9 cellular contexts compared by ENCODE assay signal in genomic region chr1:243598433-243598832, GRCh38.
A peak's percentile ranks its signal among the peaks of the same experiment; 100 is the strongest.
DNase-seq lines count a peak whose midpoint lies in the region; ATAC-seq and TF ChIP-seq lines count a peak whose summit lies in the region.
"Had no signal": no experiment of that assay in that cellular context is flagged by ENCODE, and none has a peak within 500 bp of the region (broad histone marks: within the 10 kb centered on the region; RNA-seq: fewer than 3 reads in every experiment).

No MANE protein-coding gene starts in this region.

- peak overlapping the region; percentile 37 for H3K27ac ChIP-seq in CD4-positive, CD25-positive, alpha-beta regulatory T cell (ENCODE audit: insufficient read depth, low read length, poor library complexity, severe bottlenecking)
- H3K27ac ChIP-seq in H9 (ENCODE audit: insufficient read length, low read depth, low read length) = no peak overlapping the region
- H3K27ac ChIP-seq in transverse colon = no peak overlapping the region

- WGBS in H9 (ENCODE audit: extremely low coverage, insufficient read length, low lambda C conversion rate) = no CpG with 5 or more reads among the region's 2 CpGs
- 46 to 58% methylated on average over 2 of the region's 2 CpGs for WGBS in transverse colon (ENCODE audit: low coverage in 1 of 2), 2 donors

- no TSS peak for BruUV-seq in Calu3 (replicated peaks; lab: Mats Ljungman, UMichigan)

- CTCF ChIA-PET in Calu3 (lab: Charles Lee) = no interaction called here

- H3K9ac ChIP-seq in H9 (ENCODE audit: extremely low read depth, insufficient read length, low read length) = no peak overlapping the region

- peak in 2 of 3 donors; percentile 23 to 68 for DNase-seq in CD4-positive, CD25-positive, alpha-beta regulatory T cell
- DNase-seq in HFFc6 (peak; percentile 89), globus pallidus (ENCODE audit: low spot score) (peak; percentile 5), 8988T (no peak), Calu3 (no peak), H9 (no peak), transverse colon (no peak)
- DNase-seq: retina had no signal

- no peak overlapping the region for H3K4me2 ChIP-seq in H9 (ENCODE audit: insufficient read depth, insufficient read length, low read length)

- no peak overlapping the region for H2BK12ac ChIP-seq in H9 (ENCODE audit: insufficient read length, low read depth, low read length)

- H3K27ac Mint-ChIP-seq in CD4-positive, CD25-positive, alpha-beta regulatory T cell = peak overlapping the region in 2 of 3 donors; percentile 56 to 72
- H3K27ac Mint-ChIP-seq in HFFc6 (peak overlapping the region; percentile 80), Calu3 (ENCODE audit: unreplicated experiment) (no peak overlapping the region), H9 (no peak overlapping the region)
- peak overlapping the region; percentile 60 for H3K27ac Mint-ChIP-seq in T-helper 1 cell treated with Interleukin-12 subunit alpha and Interleukin-12 subunit beta and Interleukin-4 antibody, amounts not matched to agents 30 μg/mL and 1 μg/mL, for 36 hours

- H4K20me1 ChIP-seq in H9 (ENCODE audit: control insufficient read depth, insufficient read depth, insufficient read length) = no peaks in the 10 kb centered on the region

- in situ Hi-C loops in transverse colon (cut with MboI; ENCODE audit: low pct_ligation_motif_present in 1 of 4, low pct_unique_long_range_greater_than_20kb in 1 of 4, low sequenced_read_pairs in 3 of 4) = no loop called here

- H3K9me3 Mint-ChIP-seq in CD4-positive, CD25-positive, alpha-beta regulatory T cell = peaks cover 0 to 17% (median 3%) of the 10 kb centered on the region in 7 donors
- H3K9me3 Mint-ChIP-seq in HFFc6 (peaks cover 9% of the 10 kb centered on the region), Calu3 (ENCODE audit: low read depth, unreplicated experiment) (no peaks in the 10 kb centered on the region), H9 (peaks cover 7% of the 10 kb centered on the region in 2 experiments; a peak in 4 of 5 replicates)
- peaks cover 21% of the 10 kb centered on the region for H3K9me3 Mint-ChIP-seq in T-helper 1 cell treated with Interleukin-12 subunit alpha and Interleukin-12 subunit beta and Interleukin-4 antibody, amounts not matched to agents 30 μg/mL and 1 μg/mL, for 36 hours

- no peaks in the 10 kb centered on the region for H3K23me2 ChIP-seq in H9 (ENCODE audit: insufficient read length, low read depth, low read length, poor library complexity, severe bottlenecking)

- peaks cover 4% of the 10 kb centered on the region for H3K36me3 ChIP-seq in CD4-positive, CD25-positive, alpha-beta regulatory T cell (ENCODE audit: control insufficient read depth, insufficient read depth, low read length)
- peaks cover 0 to 8% (median 0%) of the 10 kb centered on the region in 4 donors for H3K36me3 ChIP-seq in transverse colon

- H3K18ac ChIP-seq in H9 (ENCODE audit: insufficient read length, low read depth, low read length) = no peak overlapping the region

- H2BK15ac ChIP-seq in H9 (ENCODE audit: low read depth, low read length) = no peak overlapping the region

- no peak overlapping the region for H2AFZ ChIP-seq in H9 (ENCODE audit: low read length)

- no peak overlapping the region for H3T11ph ChIP-seq in H9 (ENCODE audit: low read length)

- H3K79me2 ChIP-seq in H9 (ENCODE audit: insufficient read depth, low read length) = no peaks in the 10 kb centered on the region

- no peak for TF ChIP-seq EP300 in transverse colon (IDR thresholded peaks at IDR 0.05; ENCODE audit: low read depth)

- H2BK5ac ChIP-seq in H9 (ENCODE audit: insufficient read length, low read length) = no peak overlapping the region

- H3K4me3 Mint-ChIP-seq in CD4-positive, CD25-positive, alpha-beta regulatory T cell = no peak overlapping the region
- peak overlapping the region; percentile 38 for H3K4me3 Mint-ChIP-seq in HFFc6
- no peak overlapping the region for H3K4me3 Mint-ChIP-seq in T-helper 1 cell treated with Interleukin-12 subunit alpha and Interleukin-12 subunit beta and Interleukin-4 antibody, amounts not matched to agents 30 μg/mL and 1 μg/mL, for 36 hours
- no peak overlapping the region for H3K4me3 Mint-ChIP-seq in Calu3 (ENCODE audit: low read depth, unreplicated experiment)
- no peak overlapping the region for H3K4me3 Mint-ChIP-seq in H9

- H3K36me3 Mint-ChIP-seq in CD4-positive, CD25-positive, alpha-beta regulatory T cell = peaks cover 21% of the 10 kb centered on the region
- H3K36me3 Mint-ChIP-seq in HFFc6 (ENCODE audit: low read depth) = peaks cover 26% of the 10 kb centered on the region
- H3K36me3 Mint-ChIP-seq in T-helper 1 cell treated with Interleukin-12 subunit alpha and Interleukin-12 subunit beta and Interleukin-4 antibody, amounts not matched to agents 30 μg/mL and 1 μg/mL, for 36 hours (ENCODE audit: low read depth) = peaks cover 21% of the 10 kb centered on the region
- no peaks in the 10 kb centered on the region for H3K36me3 Mint-ChIP-seq in Calu3 (ENCODE audit: insufficient read depth, unreplicated experiment)
- H3K36me3 Mint-ChIP-seq in H9 (ENCODE audit: insufficient read depth in 1 of 3, low read depth in 3 of 3) = peaks cover 6 to 22% (median 9%) of the 10 kb centered on the region in 3 experiments

- no peak overlapping the region for H4K8ac ChIP-seq in H9 (replicated peaks; ENCODE audit: insufficient read length, low read depth, low read length)

- H3K27me3 ChIP-seq in CD4-positive, CD25-positive, alpha-beta regulatory T cell (ENCODE audit: control insufficient read depth, insufficient read depth, low read length) = no peaks in the 10 kb centered on the region
- H3K27me3 ChIP-seq in H9 (ENCODE audit: insufficient read depth, low read length) (no peaks in the 10 kb centered on the region), transverse colon (no peaks in the 10 kb centered on the region)

- no peak overlapping the region for H3K14ac ChIP-seq in H9 (ENCODE audit: insufficient read depth, low read length)

- H2BK120ac ChIP-seq in H9 (ENCODE audit: low read depth, low read length, poor library complexity, severe bottlenecking) = no peak overlapping the region

- intact Hi-C loops in Calu3 (cut with micrococcal nuclease; ENCODE audit: unreplicated experiment) (no loop called here), transverse colon (cut with DNase I; ENCODE audit: low total_unique reads) (no loop called here)

- H3K56ac ChIP-seq in H9 (ENCODE audit: insufficient read length, low read depth, low read length) = no peak overlapping the region

- H4K5ac ChIP-seq in H9 (ENCODE audit: insufficient read length, low read depth, low read length) = no peak overlapping the region

- H3K4ac ChIP-seq in H9 (ENCODE audit: low read depth, low read length) = no peak overlapping the region

- no peak for TF ChIP-seq CTCF in HFFc6 (IDR thresholded peaks at IDR 0.05)
- TF ChIP-seq CTCF in Calu3 (IDR thresholded peaks at IDR 0.05; ENCODE audit: unreplicated experiment) = no peak
- TF ChIP-seq CTCF in H9 (conservative IDR thresholded peaks at IDR 0.05) = no peak
- no peak for TF ChIP-seq CTCF in transverse colon (IDR thresholded peaks at IDR 0.05)

- peak; percentile 63 to 67 for ATAC-seq in CD4-positive, CD25-positive, alpha-beta regulatory T cell (ENCODE audit: low read depth in 2 of 2)

- H3K9me3 ChIP-seq in CD4-positive, CD25-positive, alpha-beta regulatory T cell (ENCODE audit: control insufficient read depth in 2 of 2, low read length in 2 of 2) = peaks cover 5 to 12% of the 10 kb centered on the region in 2 experiments
- no peaks in the 10 kb centered on the region for H3K9me3 ChIP-seq in H9 (ENCODE audit: control insufficient read depth, low read depth, low read length)
- H3K9me3 ChIP-seq in transverse colon = peaks cover 4 to 8% of the 10 kb centered on the region in 2 donors

- no peaks in the 10 kb centered on the region for H3K27me3 Mint-ChIP-seq in CD4-positive, CD25-positive, alpha-beta regulatory T cell
- H3K27me3 Mint-ChIP-seq in HFFc6 (ENCODE audit: insufficient read depth) (peaks cover 2% of the 10 kb centered on the region; the same call in 1 of the 2 replicates), Calu3 (ENCODE audit: unreplicated experiment) (no peaks in the 10 kb centered on the region), H9 (ENCODE audit: low read depth) (no peaks in the 10 kb centered on the region)
- no peaks in the 10 kb centered on the region for H3K27me3 Mint-ChIP-seq in T-helper 1 cell treated with Interleukin-12 subunit alpha and Interleukin-12 subunit beta and Interleukin-4 antibody, amounts not matched to agents 30 μg/mL and 1 μg/mL, for 36 hours (ENCODE audit: low read depth)

- H3K23ac ChIP-seq in H9 (ENCODE audit: insufficient read length, low read depth, low read length) = no peak overlapping the region

- H3K4me1 ChIP-seq in CD4-positive, CD25-positive, alpha-beta regulatory T cell (ENCODE audit: control insufficient read depth, insufficient read depth, low read length, poor library complexity, severe bottlenecking) = peaks cover 35% of the 10 kb centered on the region
- H3K4me1 ChIP-seq in H9 (ENCODE audit: insufficient read depth, low read length) = no peaks in the 10 kb centered on the region
- H3K4me1 ChIP-seq in transverse colon = no peaks in the 10 kb centered on the region

- H2AK5ac ChIP-seq in H9 (ENCODE audit: insufficient read length, low read length) = no peak overlapping the region

- peaks cover 20 to 33% (median 27%) of the 10 kb centered on the region in 4 donors for H3K4me1 Mint-ChIP-seq in CD4-positive, CD25-positive, alpha-beta regulatory T cell
- H3K4me1 Mint-ChIP-seq in HFFc6 (ENCODE audit: low read depth) = peaks cover 50% of the 10 kb centered on the region
- peaks cover 23% of the 10 kb centered on the region for H3K4me1 Mint-ChIP-seq in T-helper 1 cell treated with Interleukin-12 subunit alpha and Interleukin-12 subunit beta and Interleukin-4 antibody, amounts not matched to agents 30 μg/mL and 1 μg/mL, for 36 hours (ENCODE audit: low read depth)
- H3K4me1 Mint-ChIP-seq in Calu3 (ENCODE audit: low read depth, unreplicated experiment) = peaks cover 8% of the 10 kb centered on the region
- H3K4me1 Mint-ChIP-seq in H9 = no peaks in the 10 kb centered on the region

- no peak overlapping the region for H4K91ac ChIP-seq in H9 (ENCODE audit: insufficient read length, low read depth, low read length)

- H3K79me1 ChIP-seq in H9 (ENCODE audit: insufficient read depth, low read depth, low read length, poor library complexity, severe bottlenecking) = no peaks in the 10 kb centered on the region

- H3K4me3 ChIP-seq in CD4-positive, CD25-positive, alpha-beta regulatory T cell (ENCODE audit: low read depth, low read length) = peak overlapping the region; percentile 37
- no peak overlapping the region for H3K4me3 ChIP-seq in transverse colon

- H2BK20ac ChIP-seq in H9 (ENCODE audit: low read depth, low read length, poor library complexity, severe bottlenecking) = no peak overlapping the region

- no peak for TF ChIP-seq POLR2A in transverse colon (IDR thresholded peaks at IDR 0.05)

Comparison
In these comparisons a context has a peak if more than half of its experiments do, and no peak if none do; other contexts are left out.
1. DNase-seq: peak in CD4-positive, CD25-positive, alpha-beta regulatory T cell (2 of 3), HFFc6 (single experiment) and globus pallidus (single experiment); none in 8988T (single experiment), Calu3 (single experiment), H9 (single experiment) and transverse colon (single experiment).
2. H3K27ac Mint-ChIP-seq: peak in CD4-positive, CD25-positive, alpha-beta regulatory T cell (2 of 3), HFFc6 (single experiment) and T-helper 1 cell treated with Interleukin-12 subunit alpha and Interleukin-12 subunit beta and Interleukin-4 antibody, amounts not matched to agents 30 μg/mL and 1 μg/mL, for 36 hours (single experiment); none in Calu3 (single experiment) and H9 (0 of 3).